ENCODE assay signal across 18 cellular contexts in genomic region chr2:23943666-23944065, GRCh38. TPM values are rescaled to one million over a fixed set of nuclear protein-coding genes. Genes with fewer than 3 reads are reported as not detected.
A peak's percentile ranks its signal among the peaks of the same experiment; 100 is the strongest.
DNase-seq lines count a peak whose midpoint lies in the region; ATAC-seq, FAIRE-seq and TF ChIP-seq lines count a peak whose summit lies in the region.
"Had no signal": no experiment of that assay in that cellular context is flagged by ENCODE, and none has a peak within 500 bp of the region (broad histone marks: within the 10 kb centered on the region; RNA-seq: fewer than 3 reads in every experiment).

No MANE protein-coding gene starts in this region.

- H3K4me1 ChIP-seq in HepG2 (ENCODE audit: insufficient read depth, low read length) (peaks cover 49% of the 10 kb centered on the region), right lobe of liver (peaks cover 0 to 8% (median 0%) of the 10 kb centered on the region in 4 donors), subcutaneous abdominal adipose tissue (ENCODE audit: control insufficient read depth in 5 of 5, insufficient read depth in 5 of 5, low read length in 5 of 5) (peaks cover 2 to 33% (median 33%) of the 10 kb centered on the region in 5 donors)

- peaks cover 0 to 3% of the 10 kb centered on the region in 2 experiments; a peak in 1 of 5 replicates for H3K27me3 ChIP-seq in HepG2 (ENCODE audit: control insufficient read depth in 1 of 2, insufficient read depth in 2 of 2, low read length in 2 of 2)
- no peaks in the 10 kb centered on the region for H3K27me3 ChIP-seq in right lobe of liver
- no peaks in the 10 kb centered on the region for H3K27me3 ChIP-seq in subcutaneous abdominal adipose tissue (ENCODE audit: control insufficient read depth in 5 of 5, insufficient read depth in 4 of 5, low read length in 5 of 5)
- H3K27me3 ChIP-seq: BLaER1 treated with 17β-estradiol and CSF1 and Interleukin-3, amounts not matched to agents 10 nM and 100 nM had no signal

- H3K4me3 Mint-ChIP-seq in brain, result peak overlapping the region in 3 of 5 experiments; percentile 5 to 72 (median 40)
- no peak overlapping the region for H3K4me3 Mint-ChIP-seq in T-cell

- no peak for TF ChIP-seq RAD21 in HepG2 (CRISPR knock-in tag; IDR thresholded peaks at IDR 0.05)

- ATAC-seq in HepG2, result no peak
- ATAC-seq in right lobe of liver, result no peak
- no peak for ATAC-seq in GM19467 (IDR thresholded peaks at IDR 0.05; ENCODE audit: unreplicated experiment)
- no peak for ATAC-seq in T-cell (replicated peaks in 1 of 4)
- ATAC-seq: GM12878 had no signal

- TF ChIP-seq EP300 in HepG2 (IDR thresholded peaks at IDR 0.05; ENCODE audit: low read depth in 2 of 2, low read length in 2 of 2) (no peak), HepG2 (CRISPR knock-in tag; IDR thresholded peaks at IDR 0.05; ENCODE audit: borderline replicate concordance) (no peak)

- DNase-seq in HepG2 (ENCODE audit: low spot score), result no peak
- no peak for DNase-seq in right lobe of liver
- no peak for DNase-seq in T-cell
- DNase-seq in GM19238 (ENCODE audit: insufficient read length, low spot score), result no peak
- DNase-seq: ACHN; Calu3; CD4-positive, CD25-positive, alpha-beta regulatory T cell; DMS 273 treated with DMSO at 0.1 percent for 48 hours; KBM-7 had no signal

- BruUV-seq in HepG2 (replicated peaks; lab: Mats Ljungman, UMichigan), result no TSS peak

- peaks cover 68% of the 10 kb centered on the region for H3K79me2 ChIP-seq in HepG2 (ENCODE audit: insufficient read depth, low read length)

- H3K9me3 Mint-ChIP-seq in brain, result peaks cover 0 to 2% (median 0%) of the 10 kb centered on the region in 5 experiments
- H3K9me3 Mint-ChIP-seq in T-cell, result no peaks in the 10 kb centered on the region

- FAIRE-seq in HepG2 (lab: Jason Lieb, UNC), result no peak
- FAIRE-seq: GM12878, GM18507, H1, HTR-8/SVneo had no signal

- POLR2A ChIA-PET in HepG2 (lab: Yijun Ruan, JAX), result interaction anchor here (1.7 kb wide), 1 partner anchor 72 kb away, joined by 3 read pairs; no protein-coding TSS in a partner anchor
- POLR2A ChIA-PET in T-cell (lab: Charles Lee), result interaction anchor here in 1 of 2 donors (1.8 kb wide), 1 partner anchor 16 kb away, joined by 9 read pairs; the partner anchor contains the start of gene ATAD2B

- WGBS in HepG2 (ENCODE audit: low lambda C conversion rate), result 97% methylated on average over 11 of the region's 11 CpGs
- WGBS in right lobe of liver (ENCODE audit: insufficient coverage, low coverage, low lambda C conversion rate, missing lambda C conversion rate), result 94% methylated on average over 3 of the region's 11 CpGs

- no peak overlapping the region for H2AFZ ChIP-seq in HepG2 (ENCODE audit: low read length)

- H3K4me3 ChIP-seq in HepG2 (replicated peaks in 1 of 3; ENCODE audit: insufficient read depth in 1 of 3, low read depth in 2 of 3, low read length in 3 of 3) (no peak overlapping the region), right lobe of liver (no peak overlapping the region), subcutaneous abdominal adipose tissue (ENCODE audit: low read depth in 1 of 5, low read length in 5 of 5) (no peak overlapping the region)
- H3K4me3 ChIP-seq: BLaER1 treated with 17β-estradiol and CSF1 and Interleukin-3, amounts not matched to agents 10 nM and 100 nM; GM12878; HAP-1 had no signal

- H3K36me3 Mint-ChIP-seq in brain, result peaks cover 32% of the 10 kb centered on the region
- peaks cover 7% of the 10 kb centered on the region for H3K36me3 Mint-ChIP-seq in T-cell

- intact Hi-C loops in HepG2 (cut with micrococcal nuclease; ENCODE audit: unreplicated experiment), result no loop called here
- intact Hi-C loops in right lobe of liver (cut with DNase I), result no loop called here

- CTCF ChIA-PET in HepG2 (lab: Yijun Ruan, JAX; ENCODE audit: low intra/inter-chr PET ratio, low total read pairs) (no interaction called here), T-cell (lab: Charles Lee) (interaction anchor here in 1 of 2 donors (1.5 to 5.0 kb wide), 2 partner anchors 18 to 119 kb away, joined by 3 to 54 read pairs; partner anchors contain the start of gene ATAD2B)

- peaks cover 3% of the 10 kb centered on the region; the same call in 1 of the 2 replicates for H4K20me1 ChIP-seq in HepG2 (ENCODE audit: insufficient read depth, low read length)

- no peak for TF ChIP-seq CTCF in HepG2 (CRISPR knock-in tag; IDR thresholded peaks at IDR 0.05)
- TF ChIP-seq CTCF in right lobe of liver (IDR thresholded peaks at IDR 0.05), result no peak
- TF ChIP-seq CTCF in brain (conservative IDR thresholded peaks at IDR 0.05), result no peak

- H3K4me1 Mint-ChIP-seq in brain, result peaks cover 70% of the 10 kb centered on the region
- peaks cover 30 to 40% (median 32%) of the 10 kb centered on the region in 3 donors for H3K4me1 Mint-ChIP-seq in T-cell

- peaks cover 3% of the 10 kb centered on the region for H3K27me3 Mint-ChIP-seq in brain
- H3K27me3 Mint-ChIP-seq in T-cell, result no peaks in the 10 kb centered on the region
- H3K27me3 Mint-ChIP-seq: CD4-positive, CD25-positive, alpha-beta regulatory T cell had no signal

- in situ Hi-C loops in HepG2 (cut with HindIII; ENCODE audit: extremely low pct_ligation_motif_present, low pct_unique_long_range_greater_than_20kb), result no loop called here

- TF ChIP-seq POLR2A in HepG2 (IDR thresholded peaks at IDR 0.05; ENCODE audit: insufficient read depth in 1 of 2, low read depth in 2 of 2, low read length in 2 of 2), result no peak
- no peak for TF ChIP-seq POLR2A in right lobe of liver (IDR thresholded peaks at IDR 0.05)

- H3K27ac ChIP-seq in HepG2 (ENCODE audit: extremely low read length, insufficient read depth, low read length) (no peak overlapping the region), right lobe of liver (no peak overlapping the region), subcutaneous abdominal adipose tissue (ENCODE audit: low read depth, low read length) (peak overlapping the region; percentile 65)
- H3K27ac ChIP-seq: BLaER1 treated with 17β-estradiol and CSF1 and Interleukin-3, amounts not matched to agents 10 nM and 100 nM had no signal

- H3K9ac ChIP-seq in HepG2 (ENCODE audit: insufficient read depth, low read depth, low read length), result no peak overlapping the region
- no peak overlapping the region for H3K9ac ChIP-seq in subcutaneous abdominal adipose tissue (ENCODE audit: low read length in 5 of 5)
- H3K9ac ChIP-seq: BLaER1 treated with 17β-estradiol and CSF1 and Interleukin-3, amounts not matched to agents 10 nM and 100 nM had no signal

- 0 out of 2 replicates have a peak overlapping the region, but pooled peaks have one; percentile 48 for H3K4me2 ChIP-seq in HepG2 (ENCODE audit: low read depth, low read length)

- H3K27ac Mint-ChIP-seq in brain, result peak overlapping the region in 2 of 5 experiments; percentile 46 to 67
- H3K27ac Mint-ChIP-seq in T-cell, result no peak overlapping the region
- H3K27ac Mint-ChIP-seq: CD4-positive, CD25-positive, alpha-beta regulatory T cell had no signal

- H3K36me3 ChIP-seq in HepG2 (replicated peaks in 1 of 2; ENCODE audit: control insufficient read depth in 1 of 2, insufficient read depth in 2 of 2, low read length in 2 of 2), result peaks cover 0 to 3% of the 10 kb centered on the region in 2 experiments; a peak in 1 of 5 replicates
- no peaks in the 10 kb centered on the region for H3K36me3 ChIP-seq in right lobe of liver
- no peaks in the 10 kb centered on the region for H3K36me3 ChIP-seq in subcutaneous abdominal adipose tissue (ENCODE audit: control insufficient read depth in 5 of 5, insufficient read depth in 5 of 5, low read length in 5 of 5)

- H3K9me3 ChIP-seq in HepG2 (ENCODE audit: low read length) (no peaks in the 10 kb centered on the region), right lobe of liver (no peaks in the 10 kb centered on the region), subcutaneous abdominal adipose tissue (ENCODE audit: control insufficient read depth in 5 of 5, low read length in 5 of 5) (no peaks in the 10 kb centered on the region)
- H3K9me3 ChIP-seq: BLaER1 treated with 17β-estradiol and CSF1 and Interleukin-3, amounts not matched to agents 10 nM and 100 nM; HAP-1 had no signal

RNA-seq across cellular contexts. Expression of gene UBXN2A, which starts 3.4 kb away (rescaled TPM):
- total RNA-seq in HepG2 (2016; rRNA removed; fragmentation: Illumina TruSeq; extraction: Trizol), result 20.9 and 29.6 TPM in 2 replicates
- total RNA-seq in HepG2 (2016; cell fraction: cytosol; rRNA removed; fragmentation: Illumina TruSeq; extraction: Trizol; ENCODE audit: low read depth), result 27.1 and 28.7 TPM in 2 replicates
- total RNA-seq in HepG2 (2016; cell fraction: insoluble cytoplasmic fraction; rRNA removed; fragmentation: Illumina TruSeq; extraction: Trizol), result 20.2 and 28.7 TPM in 2 replicates
- 26.5 and 28.1 TPM in 2 replicates for total RNA-seq in HepG2 (2016; cell fraction: membrane; rRNA removed; fragmentation: Illumina TruSeq; extraction: Trizol)
- 10.3 and 12.4 TPM in 2 replicates for total RNA-seq in HepG2 (2016; cell fraction: nucleus; rRNA removed; fragmentation: Illumina TruSeq; extraction: Trizol)
- 6.8 and 8.3 TPM in 2 replicates for polyA plus RNA-seq in HepG2 (2011; rRNA removed)
- 3.4 and 6.0 TPM in 2 replicates for polyA plus RNA-seq in HepG2 (2011; cell fraction: cytosol; rRNA removed)
- polyA plus RNA-seq in HepG2 (2011; cell fraction: nucleus; rRNA removed), result 1.2 and 2.1 TPM in 2 replicates
- 10.9 and 12.3 TPM in 2 replicates for polyA plus RNA-seq in HepG2 (2012)
- polyA plus RNA-seq in HepG2 (2016; cell fraction: cytosol; fragmentation: Illumina TruSeq; extraction: Trizol; ENCODE audit: low read depth), result 7.9 and 10.5 TPM in 2 replicates
- polyA plus RNA-seq in HepG2 (2016; cell fraction: insoluble cytoplasmic fraction; fragmentation: Illumina TruSeq; extraction: Trizol; ENCODE audit: low read depth), result 23.8 and 26.5 TPM in 2 replicates
- polyA plus RNA-seq in HepG2 (2016; cell fraction: membrane; fragmentation: Illumina TruSeq; extraction: Trizol; ENCODE audit: low read depth), result 17.4 and 18.7 TPM in 2 replicates
- 10.8 and 12.2 TPM in 2 replicates for polyA plus RNA-seq in HepG2 (2016; cell fraction: nucleus; fragmentation: Illumina TruSeq; extraction: Trizol; ENCODE audit: insufficient read depth, low read depth)
- polyA minus RNA-seq in HepG2 (2011; rRNA and poly(A)+ RNA removed; ENCODE audit: low replicate concordance), result 2.1 and 4.2 TPM in 2 replicates
- 6.2 and 6.5 TPM in 2 replicates for polyA minus RNA-seq in HepG2 (2011; cell fraction: cytosol; rRNA and poly(A)+ RNA removed)
- 9.0 and 11.8 TPM in 2 replicates for polyA minus RNA-seq in HepG2 (2011; cell fraction: nucleus; rRNA and poly(A)+ RNA removed)
- 1 to 10 TPM; 4.6 to 7.9 (median 6.2) TPM for total RNA-seq in right lobe of liver
- polyA plus RNA-seq in brain (ENCODE audit: insufficient read depth, low read depth, low replicate concordance), result 12.1 TPM
- 10 to 100 TPM; 10.1 to 14.3 (median 12.3) TPM for total RNA-seq in T-cell

RNA-seq across cellular contexts. Expression of gene ATAD2B, which starts 16.7 kb away (rescaled TPM):
- total RNA-seq in HepG2 (2016; rRNA removed; fragmentation: Illumina TruSeq; extraction: Trizol), result 22.2 and 22.4 TPM in 2 replicates
- 10.9 and 12.3 TPM in 2 replicates for total RNA-seq in HepG2 (2016; cell fraction: cytosol; rRNA removed; fragmentation: Illumina TruSeq; extraction: Trizol; ENCODE audit: low read depth)
- 19.8 and 20.5 TPM in 2 replicates for total RNA-seq in HepG2 (2016; cell fraction: insoluble cytoplasmic fraction; rRNA removed; fragmentation: Illumina TruSeq; extraction: Trizol)
- 7.4 and 9.3 TPM in 2 replicates for total RNA-seq in HepG2 (2016; cell fraction: membrane; rRNA removed; fragmentation: Illumina TruSeq; extraction: Trizol)
- total RNA-seq in HepG2 (2016; cell fraction: nucleus; rRNA removed; fragmentation: Illumina TruSeq; extraction: Trizol), result 70.7 and 72.3 TPM in 2 replicates
- polyA plus RNA-seq in HepG2 (2011; rRNA removed), result 4.3 and 5.3 TPM in 2 replicates
- polyA plus RNA-seq in HepG2 (2011; cell fraction: cytosol; rRNA removed), result 1.4 and 2.3 TPM in 2 replicates
- polyA plus RNA-seq in HepG2 (2011; cell fraction: nucleus; rRNA removed), result 8.1 and 8.9 TPM in 2 replicates
- 4.7 and 5.9 TPM in 2 replicates for polyA plus RNA-seq in HepG2 (2012)
- polyA plus RNA-seq in HepG2 (2016; cell fraction: cytosol; fragmentation: Illumina TruSeq; extraction: Trizol; ENCODE audit: low read depth), result 0.41 and 0.47 TPM in 2 replicates
- polyA plus RNA-seq in HepG2 (2016; cell fraction: insoluble cytoplasmic fraction; fragmentation: Illumina TruSeq; extraction: Trizol; ENCODE audit: low read depth), result 12.2 and 12.4 TPM in 2 replicates
- polyA plus RNA-seq in HepG2 (2016; cell fraction: membrane; fragmentation: Illumina TruSeq; extraction: Trizol; ENCODE audit: low read depth), result 1.2 and 1.5 TPM in 2 replicates
- polyA plus RNA-seq in HepG2 (2016; cell fraction: nucleus; fragmentation: Illumina TruSeq; extraction: Trizol; ENCODE audit: insufficient read depth, low read depth), result 20.5 and 23.2 TPM in 2 replicates
- 8.7 and 11.9 TPM in 2 replicates for polyA minus RNA-seq in HepG2 (2011; rRNA and poly(A)+ RNA removed; ENCODE audit: low replicate concordance)
- polyA minus RNA-seq in HepG2 (2011; cell fraction: cytosol; rRNA and poly(A)+ RNA removed), result 7.4 and 8.0 TPM in 2 replicates
- polyA minus RNA-seq in HepG2 (2011; cell fraction: nucleus; rRNA and poly(A)+ RNA removed), result 90.0 and 94.1 TPM in 2 replicates
- 10 to 100 TPM in 1 of 6 experiments, 1 to 10 TPM in 5; 7.5 to 12.1 (median 8.8) TPM for total RNA-seq in right lobe of liver
- polyA plus RNA-seq in brain (ENCODE audit: insufficient read depth, low read depth, low replicate concordance), result 1.6 TPM
- 10 to 100 TPM; 33.9 to 49.3 (median 40.6) TPM for total RNA-seq in T-cell

Comparison
In these comparisons a context has a peak if more than half of its experiments do, and no peak if none do; other contexts are left out.
1. H3K4me3 Mint-ChIP-seq: peak in brain (3 of 5); none in T-cell (0 of 3).